In genomic region chr1:156591432-156592157, GRCh38 we compare ENCODE assay signal across 8 cellular contexts. TPM values are rescaled to one million over a fixed set of nuclear protein-coding genes. Genes with fewer than 3 reads are reported as not detected.
DNase-seq lines count a peak whose midpoint lies in the region; ATAC-seq and TF ChIP-seq lines count a peak whose summit lies in the region.

NAXE (plus strand) TSS chr1:156591776; CDS start chr1:156591805, 29 bp downstream.

- H3K27ac ChIP-seq in RWPE1 (peak within 1 kb of the TSS; percentile 79), suprapubic skin (peak within 1 kb of the TSS; percentile 80)

- ATAC-seq in GM21526 (IDR thresholded peaks at IDR 0.05; ENCODE audit: low FRiP score, unreplicated experiment): peak; percentile 74

- peaks cover 16% of the 10 kb centered on the region for H3K4me1 ChIP-seq in suprapubic skin

- no peak for TF ChIP-seq RAD21 in Ishikawa (IDR thresholded peaks at IDR 0.05; ENCODE audit: low read depth)

- POLR2A ChIA-PET in RWPE1 (lab: Yijun Ruan, JAX; ENCODE audit: low non-redundant PET): interaction anchor here (0.5 to 1.5 kb wide), 5 partner anchors 10 to 91 kb away, joined by 3 to 8 read pairs (median 3); partner anchors contain the start of genes MEF2D and TTC24

- peak within 1 kb of the TSS; percentile 83 for H3K27ac Mint-ChIP-seq in nephron progenitor cell

- H3K27me3 Mint-ChIP-seq in nephron progenitor cell (ENCODE audit: low read depth, poor library complexity): peaks cover 15% of the 10 kb centered on the region

- peaks cover 17% of the 10 kb centered on the region for H3K4me1 Mint-ChIP-seq in nephron progenitor cell

- no peak for TF ChIP-seq EP300 in Ishikawa (IDR thresholded peaks at IDR 0.05; ENCODE audit: borderline replicate concordance)
- no peak for TF ChIP-seq EP300 in suprapubic skin (IDR thresholded peaks at IDR 0.05)

- peak; percentile 89 for DNase-seq in DMS153 treated with DMSO at 0.1 percent for 48 hours (lab: John Stamatoyannopoulos, UW; ENCODE audit: unreplicated experiment)
- peak; percentile 82 for DNase-seq in RWPE1 (ENCODE audit: low spot score)
- DNase-seq in activated gamma-delta T cell (lab: John Stamatoyannopoulos, UW): peak; percentile 56
- DNase-seq in fibroblast of villous mesenchyme (ENCODE audit: low read depth): peak; percentile 58
- peak; percentile 85 for DNase-seq in nephron progenitor cell
- peak in 1 of 2 donors; percentile 77 for DNase-seq in suprapubic skin (ENCODE audit: low spot score in 2 of 2)

- H3K27me3 ChIP-seq in suprapubic skin: no peaks in the 10 kb centered on the region

- no peaks in the 10 kb centered on the region for H3K9me3 Mint-ChIP-seq in nephron progenitor cell

- H3K9me3 ChIP-seq in suprapubic skin: no peaks in the 10 kb centered on the region

- CTCF ChIA-PET in RWPE1 (lab: Yijun Ruan, JAX): interaction anchor here (1.0 to 1.8 kb wide), 3 partner anchors 17 to 68 kb away, joined by 3 to 6 read pairs (median 3); partner anchors contain the start of gene HAPLN2

- H3K36me3 Mint-ChIP-seq in nephron progenitor cell (ENCODE audit: low read depth): peaks cover 22% of the 10 kb centered on the region

- WGBS in suprapubic skin: 1% methylated on average over 29 of the region's 60 CpGs

- peak within 1 kb of the TSS; percentile 76 for H3K4me3 ChIP-seq in fibroblast of villous mesenchyme (ENCODE audit: low read depth, low read length)
- peak within 1 kb of the TSS; percentile 57 for H3K4me3 ChIP-seq in suprapubic skin

- peak in 1 of 2 donors; percentile 61 for TF ChIP-seq POLR2A in suprapubic skin (IDR thresholded peaks at IDR 0.05)

- TF ChIP-seq CTCF in RWPE1 (conservative IDR thresholded peaks at IDR 0.05; ENCODE audit: low read depth) (no peak), fibroblast of villous mesenchyme (IDR thresholded peaks at IDR 0.05; ENCODE audit: insufficient read depth, low read depth, low read length) (no peak), nephron progenitor cell (IDR thresholded peaks at IDR 0.05) (no peak), suprapubic skin (IDR thresholded peaks at IDR 0.05) (no peak)

- H3K4me3 Mint-ChIP-seq in nephron progenitor cell: peak within 1 kb of the TSS; percentile 88

- H3K36me3 ChIP-seq in suprapubic skin: peaks cover 34% of the 10 kb centered on the region

TF ChIP-seq in Ishikawa, 13 proteins besides CTCF, POLR2A, EP300 and RAD21:
- TF ChIP-seq CEBPB (IDR thresholded peaks at IDR 0.05) (no peak), FOXM1 (IDR thresholded peaks at IDR 0.05; ENCODE audit: borderline replicate concordance, low read depth) (no peak), TCF12 (IDR thresholded peaks at IDR 0.05; ENCODE audit: low read depth) (no peak), NFIC (IDR thresholded peaks at IDR 0.05) (no peak), CREB1 (IDR thresholded peaks at IDR 0.05; ENCODE audit: low read depth) (no peak), YY1 (IDR thresholded peaks at IDR 0.05; ENCODE audit: low read depth) (no peak), ZBTB7A (IDR thresholded peaks at IDR 0.05; ENCODE audit: low read depth) (no peak), TAF1 (IDR thresholded peaks at IDR 0.05; ENCODE audit: low read depth) (peak; percentile 73), TEAD4 (IDR thresholded peaks at IDR 0.05) (no peak), EGR1 (IDR thresholded peaks at IDR 0.05) (peak; percentile 14; the same call in 1 of the 2 replicates)
- TF ChIP-seq, protein P1, sequence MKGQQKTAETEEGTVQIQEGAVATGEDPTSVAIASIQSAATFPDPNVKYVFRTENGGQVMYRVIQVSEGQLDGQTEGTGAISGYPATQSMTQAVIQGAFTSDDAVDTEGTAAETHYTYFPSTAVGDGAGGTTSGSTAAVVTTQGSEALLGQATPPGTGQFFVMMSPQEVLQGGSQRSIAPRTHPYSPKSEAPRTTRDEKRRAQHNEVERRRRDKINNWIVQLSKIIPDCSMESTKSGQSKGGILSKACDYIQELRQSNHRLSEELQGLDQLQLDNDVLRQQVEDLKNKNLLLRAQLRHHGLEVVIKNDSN (IDR thresholded peaks at IDR 0.05): no peak
- TF ChIP-seq, protein P2, sequence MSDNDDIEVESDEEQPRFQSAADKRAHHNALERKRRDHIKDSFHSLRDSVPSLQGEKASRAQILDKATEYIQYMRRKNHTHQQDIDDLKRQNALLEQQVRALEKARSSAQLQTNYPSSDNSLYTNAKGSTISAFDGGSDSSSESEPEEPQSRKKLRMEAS (IDR thresholded peaks at IDR 0.05): peak; percentile 28; the same call in 1 of the 2 replicates
- TF ChIP-seq, protein P3, sequence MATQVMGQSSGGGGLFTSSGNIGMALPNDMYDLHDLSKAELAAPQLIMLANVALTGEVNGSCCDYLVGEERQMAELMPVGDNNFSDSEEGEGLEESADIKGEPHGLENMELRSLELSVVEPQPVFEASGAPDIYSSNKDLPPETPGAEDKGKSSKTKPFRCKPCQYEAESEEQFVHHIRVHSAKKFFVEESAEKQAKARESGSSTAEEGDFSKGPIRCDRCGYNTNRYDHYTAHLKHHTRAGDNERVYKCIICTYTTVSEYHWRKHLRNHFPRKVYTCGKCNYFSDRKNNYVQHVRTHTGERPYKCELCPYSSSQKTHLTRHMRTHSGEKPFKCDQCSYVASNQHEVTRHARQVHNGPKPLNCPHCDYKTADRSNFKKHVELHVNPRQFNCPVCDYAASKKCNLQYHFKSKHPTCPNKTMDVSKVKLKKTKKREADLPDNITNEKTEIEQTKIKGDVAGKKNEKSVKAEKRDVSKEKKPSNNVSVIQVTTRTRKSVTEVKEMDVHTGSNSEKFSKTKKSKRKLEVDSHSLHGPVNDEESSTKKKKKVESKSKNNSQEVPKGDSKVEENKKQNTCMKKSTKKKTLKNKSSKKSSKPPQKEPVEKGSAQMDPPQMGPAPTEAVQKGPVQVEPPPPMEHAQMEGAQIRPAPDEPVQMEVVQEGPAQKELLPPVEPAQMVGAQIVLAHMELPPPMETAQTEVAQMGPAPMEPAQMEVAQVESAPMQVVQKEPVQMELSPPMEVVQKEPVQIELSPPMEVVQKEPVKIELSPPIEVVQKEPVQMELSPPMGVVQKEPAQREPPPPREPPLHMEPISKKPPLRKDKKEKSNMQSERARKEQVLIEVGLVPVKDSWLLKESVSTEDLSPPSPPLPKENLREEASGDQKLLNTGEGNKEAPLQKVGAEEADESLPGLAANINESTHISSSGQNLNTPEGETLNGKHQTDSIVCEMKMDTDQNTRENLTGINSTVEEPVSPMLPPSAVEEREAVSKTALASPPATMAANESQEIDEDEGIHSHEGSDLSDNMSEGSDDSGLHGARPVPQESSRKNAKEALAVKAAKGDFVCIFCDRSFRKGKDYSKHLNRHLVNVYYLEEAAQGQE (IDR thresholded peaks at IDR 0.05; ENCODE audit: low read depth): no peak

RNA-seq across cellular contexts. Expression of gene NAXE, which starts in this region (rescaled TPM):
- total RNA-seq in fibroblast of villous mesenchyme: 67.8 and 74.4 TPM in 2 replicates
- total RNA-seq in suprapubic skin: 10 to 100 TPM; 42.7 to 80.8 (median 63.3) TPM
